In the genomic region with DNA sequence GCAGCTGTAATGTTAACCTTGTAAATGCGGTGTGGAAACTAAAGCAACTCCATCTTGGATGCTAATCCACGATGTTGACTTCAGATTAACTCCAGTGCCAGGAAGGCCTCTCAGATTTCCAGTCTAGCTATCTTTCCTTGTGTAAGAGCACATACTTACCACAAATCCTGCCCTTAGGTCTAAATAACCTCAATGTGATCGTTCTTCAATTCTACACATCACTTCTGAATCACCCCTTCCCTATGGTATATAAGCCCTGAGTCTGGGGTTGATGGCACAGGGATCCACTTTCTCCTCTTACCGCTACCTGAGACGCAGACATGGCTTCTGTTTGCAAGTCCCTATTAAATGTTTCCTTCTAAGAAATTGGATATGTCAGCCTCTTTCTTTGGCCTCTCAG, we compare ENCODE assay signal across 33 cellular contexts. TPM values are rescaled to one million over a fixed set of nuclear protein-coding genes. Genes with fewer than 3 reads are reported as not detected.
A peak's percentile ranks its signal among the peaks of the same experiment; 100 is the strongest.
DNase-seq lines count a peak whose midpoint lies in the region; ATAC-seq, FAIRE-seq and TF ChIP-seq lines count a peak whose summit lies in the region.
"Had no signal": no experiment of that assay in that cellular context is flagged by ENCODE, and none has a peak within 500 bp of the region (broad histone marks: within the 10 kb centered on the region; RNA-seq: fewer than 3 reads in every experiment).

No MANE protein-coding gene starts in this region.

- FAIRE-seq in bronchial epithelial cell (lab: Jason Lieb, UNC), result no peak
- FAIRE-seq: A549, colon, GM18507, H1, TTC549 had no signal

- no peak overlapping the region for H3K9ac ChIP-seq in MM.1S (ENCODE audit: low read length)
- H3K9ac ChIP-seq in neuronal stem cell (ENCODE audit: low read depth, low read length, poor library complexity), result no peak overlapping the region

- no peak overlapping the region for H3K14ac ChIP-seq in neuronal stem cell (ENCODE audit: low read length)

- intact Hi-C loops in left cardiac atrium (cut with DNase I), result no loop called here

- H2AFZ ChIP-seq in ACC112 (ENCODE audit: low read length, unreplicated experiment) (no peak overlapping the region), MM.1S (ENCODE audit: low read length) (no peak overlapping the region), neuronal stem cell (ENCODE audit: low read length) (peak overlapping the region; percentile 70)

- H4K91ac ChIP-seq in neuronal stem cell (ENCODE audit: low read depth, low read length, poor library complexity), result no peak overlapping the region

- H4K8ac ChIP-seq in neuronal stem cell (ENCODE audit: low read depth, low read length), result no peak overlapping the region

- H2BK120ac ChIP-seq in neuronal stem cell (ENCODE audit: low read depth, low read length), result no peak overlapping the region

- no peak overlapping the region for H3K23ac ChIP-seq in neuronal stem cell (ENCODE audit: low read depth, low read length, poor library complexity)

- H3K36me3 ChIP-seq in ACC112 (ENCODE audit: insufficient read depth, low read length), result no peaks in the 10 kb centered on the region
- no peaks in the 10 kb centered on the region for H3K36me3 ChIP-seq in MM.1S (replicated peaks; ENCODE audit: insufficient read depth, low read length)
- no peaks in the 10 kb centered on the region for H3K36me3 ChIP-seq in bronchial epithelial cell (ENCODE audit: control insufficient read depth, insufficient read depth, low read length)
- H3K36me3 ChIP-seq in neuronal stem cell (replicated peaks in 1 of 2; ENCODE audit: control insufficient read depth in 2 of 2, insufficient read depth in 2 of 2, low read length in 2 of 2), result no peaks in the 10 kb centered on the region
- H3K36me3 ChIP-seq: BE2C, left ventricle myocardium inferior, prostate gland, upper lobe of right lung had no signal

- H3K4me2 ChIP-seq in MM.1S (ENCODE audit: low read depth, low read length) (peak overlapping the region; percentile 70; the same call in 1 of the 2 replicates), neuronal stem cell (ENCODE audit: insufficient read depth, low read length, poor library complexity, severe bottlenecking) (no peak overlapping the region)
- H3K4me2 ChIP-seq: A549 had no signal

- H2BK5ac ChIP-seq in neuronal stem cell (ENCODE audit: low read length), result no peak overlapping the region

- ATAC-seq in GM18498 (IDR thresholded peaks at IDR 0.05; ENCODE audit: unreplicated experiment) (no peak), left cardiac atrium (no peak)
- ATAC-seq: A549, foreskin keratinocyte, upper lobe of right lung had no signal

- no peak overlapping the region for H3K4ac ChIP-seq in neuronal stem cell (ENCODE audit: low read length)

- no peak overlapping the region for H3K18ac ChIP-seq in neuronal stem cell (ENCODE audit: low read length)

- no peaks in the 10 kb centered on the region for H3K79me1 ChIP-seq in neuronal stem cell (ENCODE audit: low read depth, low read length)

- no peak overlapping the region for H3K4me3 ChIP-seq in ACC112 (ENCODE audit: low read depth, low read length)
- H3K4me3 ChIP-seq in MM.1S (ENCODE audit: low read length), result no peak overlapping the region
- H3K4me3 ChIP-seq in bronchial epithelial cell (ENCODE audit: low read depth, low read length), result no peak overlapping the region
- H3K4me3 ChIP-seq in neuronal stem cell (ENCODE audit: low read length in 2 of 2), result no peak overlapping the region
- H3K4me3 ChIP-seq: A549, left ventricle myocardium inferior, prostate gland, skin epidermis, upper lobe of right lung had no signal

- H3K4me1 ChIP-seq in ACC112 (ENCODE audit: control insufficient read depth, insufficient read depth, low read length, unreplicated experiment) (peaks cover 37% of the 10 kb centered on the region), MM.1S (ENCODE audit: low read length) (peaks cover 29% of the 10 kb centered on the region), neuronal stem cell (ENCODE audit: control insufficient read depth in 2 of 2, insufficient read depth in 1 of 2, low read depth in 1 of 2, low read length in 2 of 2) (peaks cover 8 to 14% of the 10 kb centered on the region in 2 donors)
- H3K4me1 ChIP-seq: A549, BE2C, foreskin keratinocyte, left ventricle myocardium inferior, prostate gland, upper lobe of right lung had no signal

- H2AK5ac ChIP-seq in neuronal stem cell (ENCODE audit: low read depth, low read length), result no peak overlapping the region

- in situ Hi-C loops in GM13977 (cut with MboI; ENCODE audit: low pct_unique_long_range_greater_than_20kb, low sequenced_read_pairs, unreplicated experiment), result loop anchor here (25.0 kb wide), 1 partner anchor 313 kb away; the partner anchor contains the start of gene UBA1

- H3K27me3 ChIP-seq in ACC112 (ENCODE audit: insufficient read depth, low read length), result no peaks in the 10 kb centered on the region
- no peaks in the 10 kb centered on the region for H3K27me3 ChIP-seq in MM.1S (replicated peaks; ENCODE audit: insufficient read depth, low read length)
- H3K27me3 ChIP-seq in bronchial epithelial cell (ENCODE audit: control insufficient read depth, insufficient read depth, low read length), result no peaks in the 10 kb centered on the region
- peaks cover 0 to 7% (median 0%) of the 10 kb centered on the region in 3 experiments for H3K27me3 ChIP-seq in neuronal stem cell (ENCODE audit: control insufficient read depth in 3 of 3, insufficient read depth in 3 of 3, low read depth in 1 of 3, low read length in 3 of 3)
- H3K27me3 ChIP-seq: BE2C, foreskin keratinocyte, upper lobe of right lung had no signal

- no peak overlapping the region for H2BK12ac ChIP-seq in neuronal stem cell (ENCODE audit: low read length)

- H3K9me2 ChIP-seq in MM.1S (replicated peaks; ENCODE audit: insufficient read depth, low read length), result no peaks in the 10 kb centered on the region

- H4K20me1 ChIP-seq in MM.1S (ENCODE audit: insufficient read depth, low read length), result no peaks in the 10 kb centered on the region

- no peaks in the 10 kb centered on the region for H3K79me2 ChIP-seq in ACC112 (ENCODE audit: control insufficient read depth, insufficient read depth, low read length, unreplicated experiment)
- no peaks in the 10 kb centered on the region for H3K79me2 ChIP-seq in MM.1S (ENCODE audit: low read length)

- no CpG with 5 or more reads among the region's 5 CpGs for WGBS in neuronal stem cell (ENCODE audit: extremely low coverage in 2 of 2, insufficient read length in 2 of 2, insufficient replicate concordance in 1 of 2), 2 donors

- peak overlapping the region; percentile 88 for H3K27ac ChIP-seq in ACC112 (ENCODE audit: low read depth, low read length)
- H3K27ac ChIP-seq in MM.1S (ENCODE audit: low read length), result peak overlapping the region; percentile 81; the same call in 1 of the 2 replicates
- H3K27ac ChIP-seq in neuronal stem cell (replicated peaks; ENCODE audit: low read length), result no peak overlapping the region
- H3K27ac ChIP-seq: A549, foreskin keratinocyte, left ventricle myocardium inferior, prostate gland, upper lobe of right lung had no signal

- H2BK15ac ChIP-seq in neuronal stem cell (ENCODE audit: low read length), result no peak overlapping the region

- TF ChIP-seq CTCF in MM.1S (IDR thresholded peaks at IDR 0.05; ENCODE audit: low read length) (no peak), bronchial epithelial cell (IDR thresholded peaks at IDR 0.05; ENCODE audit: insufficient read depth, low read length, severe bottlenecking) (no peak), GM13977 (IDR thresholded peaks at IDR 0.05; ENCODE audit: extremely low read depth, insufficient read depth, missing control alignments) (no peak)

- no peaks in the 10 kb centered on the region for H3K9me3 ChIP-seq in MM.1S (replicated peaks; ENCODE audit: insufficient read depth, low read length)
- H3K9me3 ChIP-seq in neuronal stem cell (replicated peaks in 1 of 2; ENCODE audit: control insufficient read depth in 2 of 2, insufficient read depth in 1 of 2, low read depth in 1 of 2, low read length in 2 of 2), result no peaks in the 10 kb centered on the region
- H3K9me3 ChIP-seq: A549, BE2C, left ventricle myocardium inferior, prostate gland, upper lobe of right lung had no signal

- peaks cover 13% of the 10 kb centered on the region for H3F3A ChIP-seq in MM.1S (ENCODE audit: insufficient read depth, low read length)

- DNase-seq in MM.1S (no peak), bronchial epithelial cell (ENCODE audit: low read depth) (peak; percentile 46), neuronal stem cell (ENCODE audit: low spot score) (no peak), left cardiac atrium (no peak), NCI-H187 treated with DMSO at 0.1 percent for 48 hours (lab: John Stamatoyannopoulos, UW) (no peak), GM13977 (ENCODE audit: low spot score) (no peak)
- DNase-seq: activated CD4-positive, alpha-beta T cell treated with anti-CD3 and anti-CD28 coated beads for 1 hour; activated CD8-positive, alpha-beta memory T cell treated with anti-CD3 and anti-CD28 coated beads for 24 hours; activated gamma-delta T cell treated with Interleukin-2 at 50 U/mL for 16 hours; activated T-cell treated with anti-CD3 and anti-CD28 coated beads, Interleukin-2, amount 50 U/mL, for 24 hours; BE2C; effector CD8-positive, alpha-beta T cell; foreskin keratinocyte; GDM1; Kasumi-1; left ventricle myocardium inferior; NCI-H1048; NCI-H1694 treated with DMSO at 0.1 percent for 48 hours; NCI-H226; NCI-H748 treated with DMSO at 0.1 percent for 48 hours; OCI-M1; SIG-M5; stimulated activated CD4-positive, alpha-beta T cell treated with anti-CD3 and anti-CD28 coated beads, Interleukin-2, amount 100 ng/mL, for 24 hours; upper lobe of right lung had no signal

RNA-seq across cellular contexts. Expression of gene ZNF41, which starts 17.5 kb away (rescaled TPM):
- total RNA-seq in bronchial epithelial cell (2.3 and 2.4 TPM in 2 replicates), left cardiac atrium (10 to 100 TPM; 10.8 to 14.7 TPM)
- 3.2 TPM for polyA plus RNA-seq in neuronal stem cell (2013, experiment 1 of 2)
- 2.8 TPM for polyA plus RNA-seq in neuronal stem cell (2013, experiment 2 of 2)
